In the genomic region with DNA sequence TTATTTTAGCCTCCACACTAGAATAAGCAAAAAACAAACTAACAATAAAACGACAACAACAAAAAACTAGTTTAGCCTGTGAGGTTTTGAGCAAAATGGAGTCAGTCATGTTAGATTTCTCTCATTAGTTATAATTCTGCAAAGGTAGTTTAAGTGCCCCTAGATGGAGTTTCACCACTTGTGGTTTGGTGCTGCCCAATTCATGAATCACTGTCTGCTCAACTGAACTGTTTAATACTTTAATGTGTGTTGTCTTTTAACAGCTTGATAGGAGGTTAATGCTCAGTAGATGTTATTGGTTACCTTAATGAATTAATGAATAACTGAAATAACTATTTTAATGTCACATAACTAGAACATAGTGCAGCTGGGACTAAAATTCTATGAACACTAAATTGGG, we compare ENCODE assay signal across 19 cellular contexts. TPM values are rescaled to one million over a fixed set of nuclear protein-coding genes. Genes with fewer than 3 reads are reported as not detected.
A peak's percentile ranks its signal among the peaks of the same experiment; 100 is the strongest.
DNase-seq lines count a peak whose midpoint lies in the region; ATAC-seq, FAIRE-seq and TF ChIP-seq lines count a peak whose summit lies in the region.
"Had no signal": no experiment of that assay in that cellular context is flagged by ENCODE, and none has a peak within 500 bp of the region (broad histone marks: within the 10 kb centered on the region; RNA-seq: fewer than 3 reads in every experiment).

No MANE protein-coding gene starts in this region.

- H2AFZ ChIP-seq in K562 (ENCODE audit: low read depth, low read length) = no peak overlapping the region
- H2AFZ ChIP-seq: GM23338 had no signal

- no peak for TF ChIP-seq RAD21 in K562 (CRISPR knock-in tag; conservative IDR thresholded peaks at IDR 0.05 in 1 of 2, IDR thresholded peaks at IDR 0.05 in 1 of 2)

- ATAC-seq in K562 (no peak), left cardiac atrium (no peak), sciatic nerve (no peak)
- ATAC-seq: GM23338, HepG2 had no signal

- H3K4me3 ChIP-seq in K562 (no peak overlapping the region), testis (no peak overlapping the region)
- H3K4me3 ChIP-seq: GM23338 had no signal

- no peaks in the 10 kb centered on the region for H4K20me1 ChIP-seq in K562 (replicated peaks; ENCODE audit: control insufficient read depth, insufficient read depth, low read length)

- TF ChIP-seq POLR2A in K562 (conservative IDR thresholded peaks at IDR 0.05) (no peak), testis (IDR thresholded peaks at IDR 0.05) (no peak)

- H3K9me1 ChIP-seq in K562 (ENCODE audit: control insufficient read depth, insufficient read depth, low read length) = no peaks in the 10 kb centered on the region

- no CpG with 5 or more reads among the region's 1 CpG for WGBS in K562 (ENCODE audit: insufficient coverage, low coverage, missing lambda C conversion rate)
- 88 to 96% methylated on average over 1 of the region's 1 CpG for WGBS in testis, 2 donors

- H3K9me3 ChIP-seq in K562 (replicated peaks; ENCODE audit: control insufficient read depth, insufficient read depth, low read depth, low read length) (no peaks in the 10 kb centered on the region), testis (no peaks in the 10 kb centered on the region)
- H3K9me3 ChIP-seq: BE2C had no signal

- peaks cover 15% of the 10 kb centered on the region for H3K79me2 ChIP-seq in K562 (ENCODE audit: control insufficient read depth, insufficient read depth, low read length)

- H3K27me3 ChIP-seq in K562 (ENCODE audit: control insufficient read depth in 2 of 2, insufficient read depth in 2 of 2, low read length in 2 of 2) = no peaks in the 10 kb centered on the region
- H3K27me3 ChIP-seq in testis = no peaks in the 10 kb centered on the region
- H3K27me3 ChIP-seq: BE2C had no signal

- CTCF ChIA-PET in HEK293T (lab: Yijun Ruan, JAX) (no interaction called here), K562 (lab: Yijun Ruan, JAX; ENCODE audit: low intra/inter-chr PET ratio) (no interaction called here)

- in situ Hi-C loops in ACHN (cut with HindIII; ENCODE audit: low pct_ligation_motif_present, low pct_unique_long_range_greater_than_20kb, low sequenced_read_pairs) = no loop called here
- in situ Hi-C loops in K562 (cut with MboI) = no loop called here

- intact Hi-C loops in K562 (cut with micrococcal nuclease) = loop anchor here (10.0 kb wide), 1 partner anchor 56 kb away; a partner anchor contains a TSS
- intact Hi-C loops in left cardiac atrium (cut with DNase I) = no loop called here
- intact Hi-C loops in testis (cut with DNase I; ENCODE audit: low total_unique reads) = no loop called here
- intact Hi-C loops in sciatic nerve (cut with DNase I) = no loop called here

- H3K36me3 ChIP-seq in K562 (ENCODE audit: control insufficient read depth, insufficient read depth, low read length) (no peaks in the 10 kb centered on the region), testis (ENCODE audit: low read depth, missing control alignments) (no peaks in the 10 kb centered on the region)

- H3K27ac ChIP-seq in K562 (ENCODE audit: extremely low read depth, low read depth, low read length) (no peak overlapping the region), testis (no peak overlapping the region)
- H3K27ac ChIP-seq: C4-2B had no signal

- POLR2A ChIA-PET in HEK293T (lab: Yijun Ruan, JAX) = no interaction called here
- POLR2A ChIA-PET in K562 (lab: Yijun Ruan, JAX) = no interaction called here

- DNase-seq in ACHN = peak; percentile 19
- peak; percentile 4 for DNase-seq in EL
- DNase-seq in HEK293T (ENCODE audit: extremely low spot score) = no peak
- no peak for DNase-seq in K562 (ENCODE audit: extremely low read depth in 1 of 4, low spot score in 3 of 4)
- DNase-seq in left cardiac atrium = no peak
- no peak for DNase-seq in testis
- DNase-seq in sciatic nerve (ENCODE audit: low spot score) = no peak
- DNase-seq in NCI-H2196 treated with DMSO at 0.1 percent for 48 hours (lab: John Stamatoyannopoulos, UW; ENCODE audit: unreplicated experiment) = no peak
- DNase-seq: BE2C; CD4-positive, alpha-beta memory T cell; DND-41; H7; HFFc6 had no signal

- no peak overlapping the region for H3K4me2 ChIP-seq in K562 (ENCODE audit: insufficient read depth, low read length)
- H3K4me2 ChIP-seq: GM23338 had no signal

- H3K9ac ChIP-seq in K562 (ENCODE audit: insufficient read depth in 1 of 2, low read depth in 2 of 2, low read length in 2 of 2) = no peak overlapping the region

- FAIRE-seq in K562 (lab: Jason Lieb, UNC) = no peak
- FAIRE-seq: D721Med, HepG2, HTR-8/SVneo had no signal

- TF ChIP-seq CTCF in K562 (IDR thresholded peaks at IDR 0.05 in 2 of 3, conservative IDR thresholded peaks at IDR 0.05 in 1 of 3; ENCODE audit: insufficient read depth in 2 of 3, low read depth in 1 of 3, low read length in 3 of 3) (no peak), testis (IDR thresholded peaks at IDR 0.05) (no peak)

- BruUV-seq in K562 (replicated peaks; lab: Mats Ljungman, UMichigan) = no TSS peak

- no peak for TF ChIP-seq EP300 in K562 (IDR thresholded peaks at IDR 0.05; ENCODE audit: low read length)

- H3K4me1 ChIP-seq in K562 (replicated peaks in 1 of 2; ENCODE audit: control insufficient read depth in 2 of 2, insufficient read depth in 2 of 2, low read length in 2 of 2) = no peaks in the 10 kb centered on the region; a peak in 2 of 5 replicates
- peaks cover 15% of the 10 kb centered on the region for H3K4me1 ChIP-seq in testis

RNA-seq across cellular contexts. Expression of a gene that starts 3.5 kb away (rescaled TPM):
- total RNA-seq in K562 (2011; cell fraction: chromatin; rRNA removed; ENCODE audit: low replicate concordance) = 10.5 and 32.0 TPM in 2 replicates
- 5.3 TPM in 2 replicates for total RNA-seq in K562 (2011; cell fraction: nucleolus; rRNA removed)
- total RNA-seq in K562 (2011; cell fraction: nucleoplasm; rRNA removed) = 8.2 and 13.6 TPM in 2 replicates
- total RNA-seq in K562 (2014; rRNA removed) (16.4 and 18.0 TPM in 2 replicates), K562 (2014; rRNA removed; fragmentation: Illumina TruSeq; extraction: Trizol) (18.3 and 21.7 TPM in 2 replicates), K562 (2015; rRNA removed; fragmentation: Illumina TruSeq; extraction: Trizol) (14.7 and 16.6 TPM in 2 replicates), K562 (2021) (17.9 and 19.2 TPM in 2 replicates), left cardiac atrium (10 to 100 TPM; 25.7 to 26.6 TPM), testis (10 to 100 TPM; 42.6 to 44.2 TPM), sciatic nerve (21.8 TPM)
- polyA plus RNA-seq in K562 (2011; rRNA removed) (8.9 and 10.1 TPM in 2 replicates), K562 (2014; fragmentation: Illumina TruSeq; extraction: Trizol) (20.7 and 21.1 TPM in 2 replicates), K562 (2014; fragmentation: Nextera tagmentation; extraction: Ambion mirVana) (1 to 10 TPM; 3.5 to 3.8 TPM), K562 (2014; rRNA removed) (9.4 and 10.4 TPM in 2 replicates), testis (ENCODE audit: insufficient read depth, low read depth, low replicate concordance) (41.4 TPM)
- polyA plus RNA-seq in K562 (2011; cell fraction: cytosol; rRNA removed) = 5.0 and 5.5 TPM in 2 replicates
- 7.0 and 7.2 TPM in 2 replicates for polyA plus RNA-seq in K562 (2011; cell fraction: nucleus; rRNA removed)
- 15.9 and 17.2 TPM in 2 replicates for polyA plus RNA-seq in K562 (2012)
- 22.6 and 27.9 TPM in 2 replicates for polyA minus RNA-seq in K562 (2011; rRNA and poly(A)+ RNA removed)
- 8.9 and 18.3 TPM in 2 replicates for polyA minus RNA-seq in K562 (2011; cell fraction: cytosol; rRNA and poly(A)+ RNA removed)
- 6.1 and 12.0 TPM in 2 replicates for polyA minus RNA-seq in K562 (2011; cell fraction: nucleus; rRNA and poly(A)+ RNA removed)

RNA-seq across cellular contexts. Expression of a gene that starts 5.7 kb away (rescaled TPM):
- total RNA-seq in K562 (2011; cell fraction: chromatin; rRNA removed; ENCODE audit: low replicate concordance) = 11.8 and 13.2 TPM in 2 replicates
- 5.3 and 6.6 TPM in 2 replicates for total RNA-seq in K562 (2011; cell fraction: nucleolus; rRNA removed)
- 6.5 and 12.4 TPM in 2 replicates for total RNA-seq in K562 (2011; cell fraction: nucleoplasm; rRNA removed)
- total RNA-seq in K562 (2014; rRNA removed) = 6.1 and 8.2 TPM in 2 replicates
- total RNA-seq in K562 (2014; rRNA removed; fragmentation: Illumina TruSeq; extraction: Trizol) = 12.7 and 14.7 TPM in 2 replicates
- 10.8 and 13.2 TPM in 2 replicates for total RNA-seq in K562 (2015; rRNA removed; fragmentation: Illumina TruSeq; extraction: Trizol)
- 8.5 and 9.3 TPM in 2 replicates for total RNA-seq in K562 (2021)
- polyA plus RNA-seq in K562 (2011; rRNA removed) = 6.5 and 11.1 TPM in 2 replicates
- polyA plus RNA-seq in K562 (2011; cell fraction: cytosol; rRNA removed) = 3.4 and 5.4 TPM in 2 replicates
- 4.5 and 4.8 TPM in 2 replicates for polyA plus RNA-seq in K562 (2011; cell fraction: nucleus; rRNA removed)
- polyA plus RNA-seq in K562 (2012) = 7.4 and 9.1 TPM in 2 replicates
- 9.3 and 11.9 TPM in 2 replicates for polyA plus RNA-seq in K562 (2014; fragmentation: Illumina TruSeq; extraction: Trizol)
- 1 to 10 TPM; 7.9 to 8.4 TPM for polyA plus RNA-seq in K562 (2014; fragmentation: Nextera tagmentation; extraction: Ambion mirVana)
- polyA plus RNA-seq in K562 (2014; rRNA removed) = 8.6 and 8.7 TPM in 2 replicates
- polyA minus RNA-seq in K562 (2011; rRNA and poly(A)+ RNA removed) = 7.5 and 11.0 TPM in 2 replicates
- polyA minus RNA-seq in K562 (2011; cell fraction: cytosol; rRNA and poly(A)+ RNA removed) = 4.1 and 6.0 TPM in 2 replicates
- polyA minus RNA-seq in K562 (2011; cell fraction: nucleus; rRNA and poly(A)+ RNA removed) = 8.2 and 9.4 TPM in 2 replicates
- 10 to 100 TPM in 1 of 2 donors, 1 to 10 TPM in 1; 7.8 to 11.4 TPM for total RNA-seq in left cardiac atrium
- 10 to 100 TPM; 30.2 to 37.5 TPM for total RNA-seq in testis
- polyA plus RNA-seq in testis (ENCODE audit: insufficient read depth, low read depth, low replicate concordance) = 20.7 TPM
- 22.6 TPM for total RNA-seq in sciatic nerve

RNA-seq across cellular contexts. Expression of a gene that starts 55.0 kb away (rescaled TPM):
- total RNA-seq in K562 (2011; cell fraction: chromatin; rRNA removed; ENCODE audit: low replicate concordance) = not detected in 2 replicates
- total RNA-seq in K562 (2011; cell fraction: nucleolus; rRNA removed) = not detected in 2 replicates
- total RNA-seq in K562 (2011; cell fraction: nucleoplasm; rRNA removed) = not detected in 2 replicates
- total RNA-seq in K562 (2014; rRNA removed) (not detected in 2 replicates), K562 (2014; rRNA removed; fragmentation: Illumina TruSeq; extraction: Trizol) (not detected in 2 replicates), K562 (2015; rRNA removed; fragmentation: Illumina TruSeq; extraction: Trizol) (not detected in 2 replicates), K562 (2021) (not detected in 2 replicates), left cardiac atrium (not detected), testis (under 1 TPM in 1 of 2 donors, not detected in 1; 0.08 TPM), sciatic nerve (not detected)
- polyA plus RNA-seq in K562 (2011; rRNA removed) (not detected in 2 replicates), K562 (2014; fragmentation: Illumina TruSeq; extraction: Trizol) (not detected in 2 replicates), K562 (2014; fragmentation: Nextera tagmentation; extraction: Ambion mirVana) (not detected), K562 (2014; rRNA removed) (not detected in 2 replicates), testis (ENCODE audit: insufficient read depth, low read depth, low replicate concordance) (0.38 TPM)
- polyA plus RNA-seq in K562 (2011; cell fraction: cytosol; rRNA removed) = not detected in 2 replicates
- not detected in 2 replicates for polyA plus RNA-seq in K562 (2011; cell fraction: nucleus; rRNA removed)
- polyA plus RNA-seq in K562 (2012) = not detected in 2 replicates
- polyA minus RNA-seq in K562 (2011; rRNA and poly(A)+ RNA removed) = not detected in 2 replicates
- polyA minus RNA-seq in K562 (2011; cell fraction: cytosol; rRNA and poly(A)+ RNA removed) = not detected in 2 replicates
- not detected in 2 replicates for polyA minus RNA-seq in K562 (2011; cell fraction: nucleus; rRNA and poly(A)+ RNA removed)
- total RNA-seq: A172; CD4-positive, alpha-beta memory T cell; GM23338; H7; HepG2; HFFc6 had no signal
- polyA plus RNA-seq: HepG2 had no signal

RNA-seq across cellular contexts. Expression of a gene that starts 57.9 kb away (rescaled TPM):
- 10.9 and 11.7 TPM in 2 replicates for total RNA-seq in K562 (2011; cell fraction: chromatin; rRNA removed; ENCODE audit: low replicate concordance)
- 10.4 and 11.3 TPM in 2 replicates for total RNA-seq in K562 (2011; cell fraction: nucleolus; rRNA removed)
- 9.6 and 11.2 TPM in 2 replicates for total RNA-seq in K562 (2011; cell fraction: nucleoplasm; rRNA removed)
- total RNA-seq in K562 (2014; rRNA removed) (16.1 and 16.8 TPM in 2 replicates), K562 (2014; rRNA removed; fragmentation: Illumina TruSeq; extraction: Trizol) (17.4 and 19.6 TPM in 2 replicates), K562 (2015; rRNA removed; fragmentation: Illumina TruSeq; extraction: Trizol) (13.3 and 14.8 TPM in 2 replicates), K562 (2021) (11.5 and 15.3 TPM in 2 replicates), left cardiac atrium (10 to 100 TPM in 1 of 2 donors, 1 to 10 TPM in 1; 7.4 to 12.0 TPM), testis (10 to 100 TPM; 25.1 to 27.6 TPM), sciatic nerve (12.1 TPM)
- polyA plus RNA-seq in K562 (2011; rRNA removed) (10.3 and 16.0 TPM in 2 replicates), K562 (2014; fragmentation: Illumina TruSeq; extraction: Trizol) (13.7 and 17.4 TPM in 2 replicates), K562 (2014; fragmentation: Nextera tagmentation; extraction: Ambion mirVana) (1 to 10 TPM; 8.9 TPM), K562 (2014; rRNA removed) (13.9 and 14.7 TPM in 2 replicates), testis (ENCODE audit: insufficient read depth, low read depth, low replicate concordance) (24.2 TPM)
- polyA plus RNA-seq in K562 (2011; cell fraction: cytosol; rRNA removed) = 5.4 and 5.9 TPM in 2 replicates
- polyA plus RNA-seq in K562 (2011; cell fraction: nucleus; rRNA removed) = 6.2 and 6.7 TPM in 2 replicates
- 8.1 and 11.1 TPM in 2 replicates for polyA plus RNA-seq in K562 (2012)
- 9.6 and 11.5 TPM in 2 replicates for polyA minus RNA-seq in K562 (2011; rRNA and poly(A)+ RNA removed)
- polyA minus RNA-seq in K562 (2011; cell fraction: cytosol; rRNA and poly(A)+ RNA removed) = 6.9 and 7.9 TPM in 2 replicates
- polyA minus RNA-seq in K562 (2011; cell fraction: nucleus; rRNA and poly(A)+ RNA removed) = 7.0 and 9.8 TPM in 2 replicates

Comparison
In these comparisons a context has a peak if more than half of its experiments do, and no peak if none do; other contexts are left out.
1. DNase-seq: peak in ACHN (single experiment) and EL (single experiment); none in HEK293T (single experiment), K562 (0 of 4), left cardiac atrium (single experiment), testis (single experiment), sciatic nerve (single experiment) and NCI-H2196 treated with DMSO at 0.1 percent for 48 hours (single experiment).